8 cellular contexts compared by ENCODE assay signal in the genomic region with DNA sequence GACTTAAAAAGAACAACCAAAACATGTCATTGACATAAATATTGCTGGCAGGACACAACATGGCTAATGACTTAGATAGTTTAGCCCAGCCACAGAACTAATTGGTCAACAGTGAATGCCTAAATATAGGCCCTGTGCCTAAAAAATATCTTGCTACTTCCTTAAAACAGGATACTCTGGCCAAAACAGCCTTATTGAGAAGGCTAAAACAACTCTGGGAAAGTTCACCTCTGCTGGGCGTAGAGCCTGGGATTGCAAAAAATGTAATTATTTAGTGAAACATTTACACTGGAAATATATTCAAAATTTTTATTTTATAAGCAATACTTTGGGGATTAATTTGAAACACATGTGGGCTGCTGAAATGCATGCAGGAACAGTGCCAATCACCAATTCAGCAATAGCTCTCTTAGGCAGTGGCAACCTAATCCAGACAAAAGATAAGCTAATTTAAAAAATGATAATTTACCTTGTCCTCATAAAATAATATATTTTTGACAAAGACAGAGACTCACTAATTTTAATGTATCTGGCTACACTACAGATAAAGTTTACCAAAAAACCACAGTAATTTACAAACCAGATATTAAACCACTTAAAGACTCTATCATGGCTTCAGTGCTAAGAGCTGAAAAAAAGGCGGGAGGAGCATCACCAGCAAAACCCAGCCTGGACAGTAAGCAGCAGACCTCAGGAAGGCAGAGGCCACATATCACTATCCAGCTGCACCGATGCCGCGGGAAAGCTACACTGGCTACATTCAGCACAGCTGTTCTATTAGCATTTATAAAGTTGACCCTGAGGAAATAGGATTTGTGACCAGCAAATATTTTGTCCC. TPM values are rescaled to one million over a fixed set of nuclear protein-coding genes. Genes with fewer than 3 reads are reported as not detected.
A peak's percentile ranks its signal among the peaks of the same experiment; 100 is the strongest.
DNase-seq lines count a peak whose midpoint lies in the region; ATAC-seq and TF ChIP-seq lines count a peak whose summit lies in the region.

No MANE protein-coding gene starts in this region.

- H2AK5ac ChIP-seq in neuronal stem cell (ENCODE audit: low read depth, low read length): no peak overlapping the region

- no peak overlapping the region for H2BK12ac ChIP-seq in neuronal stem cell (ENCODE audit: low read length)

- H3K27me3 ChIP-seq in neuronal stem cell (ENCODE audit: control insufficient read depth in 3 of 3, insufficient read depth in 3 of 3, low read depth in 1 of 3, low read length in 3 of 3): no peaks in the 10 kb centered on the region

- H3K18ac ChIP-seq in neuronal stem cell (ENCODE audit: low read length): no peak overlapping the region

- no peak overlapping the region for H3K14ac ChIP-seq in neuronal stem cell (ENCODE audit: low read length)

- no peak overlapping the region for H3K4ac ChIP-seq in neuronal stem cell (ENCODE audit: low read length)

- H2BK15ac ChIP-seq in neuronal stem cell (ENCODE audit: low read length): no peak overlapping the region

- peaks cover 0 to 7% of the 10 kb centered on the region in 2 donors for H3K4me1 ChIP-seq in neuronal stem cell (ENCODE audit: control insufficient read depth in 2 of 2, insufficient read depth in 1 of 2, low read depth in 1 of 2, low read length in 2 of 2)

- no peak overlapping the region for H2BK120ac ChIP-seq in neuronal stem cell (ENCODE audit: low read depth, low read length)

- H3K79me1 ChIP-seq in neuronal stem cell (ENCODE audit: low read depth, low read length): no peaks in the 10 kb centered on the region

- peaks cover 2 to 11% of the 10 kb centered on the region in 2 donors for H3K9me3 ChIP-seq in neuronal stem cell (replicated peaks in 1 of 2; ENCODE audit: control insufficient read depth in 2 of 2, insufficient read depth in 1 of 2, low read depth in 1 of 2, low read length in 2 of 2)

- WGBS in neuronal stem cell (ENCODE audit: extremely low coverage in 2 of 2, insufficient read length in 2 of 2, insufficient replicate concordance in 1 of 2), 2 donors: no CpG with 5 or more reads among the region's 5 CpGs

- no peak overlapping the region for H4K91ac ChIP-seq in neuronal stem cell (ENCODE audit: low read depth, low read length, poor library complexity)

- H4K8ac ChIP-seq in neuronal stem cell (ENCODE audit: low read depth, low read length): no peak overlapping the region

- ATAC-seq in HG02678 (IDR thresholded peaks at IDR 0.05; ENCODE audit: unreplicated experiment) (no peak), GM18858 (IDR thresholded peaks at IDR 0.05; ENCODE audit: unreplicated experiment) (no peak), GM21529 (IDR thresholded peaks at IDR 0.05; ENCODE audit: unreplicated experiment) (no peak)

- H2AFZ ChIP-seq in neuronal stem cell (ENCODE audit: low read length): no peak overlapping the region

- H3K4me3 ChIP-seq in cardiac fibroblast (replicated peaks in 1 of 2; ENCODE audit: low read depth in 2 of 2, low read length in 2 of 2): no peak overlapping the region
- no peak overlapping the region for H3K4me3 ChIP-seq in neuronal stem cell (ENCODE audit: low read length in 2 of 2)

- no peak overlapping the region for H3K4me2 ChIP-seq in neuronal stem cell (ENCODE audit: insufficient read depth, low read length, poor library complexity, severe bottlenecking)

- H3K9ac ChIP-seq in neuronal stem cell (ENCODE audit: low read depth, low read length, poor library complexity): no peak overlapping the region

- no peak overlapping the region for H3K27ac ChIP-seq in neuronal stem cell (replicated peaks; ENCODE audit: low read length)

- no peak overlapping the region for H2BK5ac ChIP-seq in neuronal stem cell (ENCODE audit: low read length)

- DNase-seq in AG09319 (ENCODE audit: extremely low read depth, low read depth) (peak; percentile 77), MV-4-11 (lab: John Stamatoyannopoulos, UW) (peak; percentile 55), cardiac fibroblast (ENCODE audit: low read depth in 2 of 2) (peak; percentile 44 to 52), lung microvascular endothelial cell (ENCODE audit: low read depth in 2 of 2) (peak; percentile 67 to 69), neuronal stem cell (ENCODE audit: low spot score) (no peak)

- H3K23ac ChIP-seq in neuronal stem cell (ENCODE audit: low read depth, low read length, poor library complexity): no peak overlapping the region

- TF ChIP-seq CTCF in AG09319 (IDR thresholded peaks at IDR 0.05; ENCODE audit: low read depth, low read length): no peak
- TF ChIP-seq CTCF in cardiac fibroblast (IDR thresholded peaks at IDR 0.05; ENCODE audit: low read depth, low read length): no peak

- no peaks in the 10 kb centered on the region for H3K36me3 ChIP-seq in neuronal stem cell (replicated peaks in 1 of 2; ENCODE audit: control insufficient read depth in 2 of 2, insufficient read depth in 2 of 2, low read length in 2 of 2)

RNA-seq across cellular contexts. Expression of a gene that starts 18.5 kb away (rescaled TPM):
- 26.6 and 26.8 TPM in 2 replicates for total RNA-seq in lung microvascular endothelial cell
- polyA plus RNA-seq in neuronal stem cell (2013, experiment 1 of 2): 2.6 TPM
- 2.6 TPM for polyA plus RNA-seq in neuronal stem cell (2013, experiment 2 of 2)

RNA-seq across cellular contexts. Expression of a gene that starts 18.8 kb away (rescaled TPM):
- 12.9 and 20.9 TPM in 2 replicates for total RNA-seq in lung microvascular endothelial cell
- polyA plus RNA-seq in neuronal stem cell (2013, experiment 1 of 2): 34.0 TPM
- 32.9 TPM for polyA plus RNA-seq in neuronal stem cell (2013, experiment 2 of 2)
